32 cellular contexts compared by ENCODE assay signal in the genomic region with DNA sequence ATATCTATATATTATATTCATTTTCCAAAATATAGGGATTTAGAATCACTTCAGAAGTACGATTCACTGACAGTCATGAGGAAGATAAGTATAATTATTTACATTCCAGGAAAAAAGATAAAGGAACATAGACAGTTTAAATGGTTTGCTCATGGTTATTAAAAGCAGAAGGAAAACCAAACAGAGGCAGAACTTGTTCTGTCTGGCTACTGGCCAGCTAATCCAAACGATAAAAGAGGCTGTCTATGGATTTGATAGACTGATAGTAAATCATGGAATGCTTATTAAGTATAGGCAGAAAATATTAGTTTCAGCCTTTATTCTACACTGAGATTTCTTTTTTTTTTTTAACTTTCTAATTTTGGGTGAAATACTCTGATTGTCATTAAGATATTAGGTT. TPM values are rescaled to one million over a fixed set of nuclear protein-coding genes. Genes with fewer than 3 reads are reported as not detected.
DNase-seq lines count a peak whose midpoint lies in the region; ATAC-seq, FAIRE-seq and TF ChIP-seq lines count a peak whose summit lies in the region.
"Had no signal": no experiment of that assay in that cellular context is flagged by ENCODE, and none has a peak within 500 bp of the region (broad histone marks: within the 10 kb centered on the region; RNA-seq: fewer than 3 reads in every experiment).

No MANE protein-coding gene starts in this region.

- H3K4me3 ChIP-seq in SK-N-SH (ENCODE audit: low read depth in 2 of 2, low read length in 1 of 2) (no peak overlapping the region), smooth muscle cell (no peak overlapping the region)
- H3K4me3 ChIP-seq: SK-N-MC had no signal

- H3K27me3 ChIP-seq in SK-N-SH (ENCODE audit: insufficient read depth) (no peaks in the 10 kb centered on the region; the same call in 1 of the 2 replicates), smooth muscle cell (ENCODE audit: low read depth) (no peaks in the 10 kb centered on the region)
- no peaks in the 10 kb centered on the region for H3K27me3 ChIP-seq in CD4-positive, alpha-beta T cell (ENCODE audit: control insufficient read depth, insufficient read depth, low read length)

- H3K9ac ChIP-seq in SK-N-SH (no peak overlapping the region), smooth muscle cell (ENCODE audit: low read depth) (no peak overlapping the region)

- H3K27ac ChIP-seq in SK-N-SH (ENCODE audit: low read depth in 2 of 2, low read length in 1 of 2) (no peak overlapping the region), smooth muscle cell (ENCODE audit: low read depth) (no peak overlapping the region)
- H3K27ac ChIP-seq in CD4-positive, alpha-beta T cell (ENCODE audit: low read depth, low read length): no peak overlapping the region
- H3K27ac ChIP-seq: SK-N-MC had no signal

- no peak for ATAC-seq in SK-N-SH treated with all-trans-retinoic acid at 6 μM for 48 hours
- no peak for ATAC-seq in CD4-positive, alpha-beta T cell (ENCODE audit: poor library complexity)
- ATAC-seq in GM18858 (IDR thresholded peaks at IDR 0.05; ENCODE audit: unreplicated experiment): no peak
- ATAC-seq: T-helper 17 cell had no signal

- no peak for TF ChIP-seq EP300 in SK-N-SH (IDR thresholded peaks at IDR 0.05; ENCODE audit: borderline replicate concordance in 1 of 2, low read depth in 1 of 2, low read length in 1 of 2)

- no peak for DNase-seq in SK-N-SH
- peak; percentile 2 for DNase-seq in NCI-H69 (lab: John Stamatoyannopoulos, UW)
- DNase-seq in smooth muscle cell (lab: John Stamatoyannopoulos, UW; ENCODE audit: unreplicated experiment): no peak
- no peak for DNase-seq in activated CD4-positive, alpha-beta T cell treated with anti-CD3 and anti-CD28 coated beads for 4 hours
- no peak for DNase-seq in CD4-positive, alpha-beta T cell
- DNase-seq: AML-193; C1 segment of cervical spinal cord; CD8-positive, alpha-beta memory T cell; DMS 273 treated with DMSO at 0.1 percent for 48 hours; DND-41; KBM-7; MM.1S; NCI-H1048; NCI-H1417 treated with DMSO at 0.1 percent for 48 hours; NCI-H187; NCI-H2081 treated with DMSO at 0.1 percent for 48 hours; NCI-H2171 treated with DMSO at 0.1 percent for 48 hours; NCI-H345; NCI-H510A treated with DMSO at 0.1 percent for 48 hours; NCI-H82; SIG-M5; T-helper 17 cell had no signal

- no peaks in the 10 kb centered on the region for H3K4me1 Mint-ChIP-seq in CD4-positive, alpha-beta T cell (ENCODE audit: low read depth)
- H3K4me1 Mint-ChIP-seq: CD8-positive, alpha-beta memory T cell; T-helper 17 cell had no signal

- POLR2A ChIA-PET in SK-N-SH (lab: Yijun Ruan, JAX): no interaction called here
- POLR2A ChIA-PET in CD4-positive, alpha-beta T cell (lab: Charles Lee): no interaction called here

- no peaks in the 10 kb centered on the region for H3K27me3 Mint-ChIP-seq in CD4-positive, alpha-beta T cell
- H3K27me3 Mint-ChIP-seq: CD8-positive, alpha-beta memory T cell; T-helper 17 cell had no signal

- H3F3A ChIP-seq in SK-N-SH (replicated peaks; ENCODE audit: insufficient read depth) (peaks cover 8% of the 10 kb centered on the region), smooth muscle cell (ENCODE audit: low read depth) (no peaks in the 10 kb centered on the region)

- no peak for TF ChIP-seq RAD21 in SK-N-SH (IDR thresholded peaks at IDR 0.05; ENCODE audit: low read length)

- H3K9me2 ChIP-seq in SK-N-SH: no peaks in the 10 kb centered on the region

- TF ChIP-seq CTCF in SK-N-SH (IDR thresholded peaks at IDR 0.05) (no peak), smooth muscle cell (IDR thresholded peaks at IDR 0.05; ENCODE audit: borderline replicate concordance, insufficient read depth, poor library complexity, severe bottlenecking) (no peak)
- TF ChIP-seq CTCF in CD4-positive, alpha-beta T cell (IDR thresholded peaks at IDR 0.05): no peak

- H2AFZ ChIP-seq in SK-N-SH (ENCODE audit: low read depth) (no peak overlapping the region), smooth muscle cell (ENCODE audit: low read depth) (no peak overlapping the region)

- peaks cover 19% of the 10 kb centered on the region for H3K36me3 Mint-ChIP-seq in CD4-positive, alpha-beta T cell (ENCODE audit: low read depth)

- H3K79me2 ChIP-seq in SK-N-SH (ENCODE audit: insufficient read depth) (no peaks in the 10 kb centered on the region), smooth muscle cell (ENCODE audit: low read depth) (no peaks in the 10 kb centered on the region)

- intact Hi-C loops in CD4-positive, alpha-beta T cell (cut with DNase I, micrococcal nuclease): no loop called here

- H3K4me1 ChIP-seq in SK-N-SH (ENCODE audit: control insufficient read depth in 1 of 2, insufficient read depth in 2 of 2, low read depth in 1 of 2, low read length in 1 of 2) (no peaks in the 10 kb centered on the region), smooth muscle cell (ENCODE audit: low read depth) (no peaks in the 10 kb centered on the region)

- WGBS in SK-N-SH (ENCODE audit: low lambda C conversion rate): 13% methylated on average over 2 of the region's 2 CpGs
- 30% methylated on average over 2 of the region's 2 CpGs for WGBS in smooth muscle cell (ENCODE audit: low lambda C conversion rate)

- peak; percentile 89 for FAIRE-seq in colon (lab: Jason Lieb, UNC)
- FAIRE-seq: A204.1, GM12892, H54, HTR-8/SVneo, RCC 7860 had no signal

- H3K9me3 Mint-ChIP-seq in CD4-positive, alpha-beta T cell: no peaks in the 10 kb centered on the region
- H3K9me3 Mint-ChIP-seq: CD8-positive, alpha-beta memory T cell had no signal

- H3K27ac Mint-ChIP-seq in CD4-positive, alpha-beta T cell: no peak overlapping the region
- H3K27ac Mint-ChIP-seq: CD8-positive, alpha-beta memory T cell; T-helper 17 cell had no signal

- H3K4me3 Mint-ChIP-seq in CD4-positive, alpha-beta T cell: no peak overlapping the region
- H3K4me3 Mint-ChIP-seq: CD8-positive, alpha-beta memory T cell; T-helper 17 cell had no signal

- CTCF ChIA-PET in SK-N-SH (lab: Yijun Ruan, JAX): interaction anchor here (1.4 kb wide), 1 partner anchor 27 kb away, joined by 4 read pairs; no protein-coding TSS in a partner anchor
- CTCF ChIA-PET in CD4-positive, alpha-beta T cell (lab: Charles Lee): no interaction called here

- H3K4me2 ChIP-seq in SK-N-SH (no peak overlapping the region), smooth muscle cell (peak overlapping the region; percentile 40)

- H3K9me3 ChIP-seq in SK-N-SH: no peaks in the 10 kb centered on the region
- H3K9me3 ChIP-seq in smooth muscle cell (replicated peaks; ENCODE audit: low read depth): no peaks in the 10 kb centered on the region
- H3K9me3 ChIP-seq in CD4-positive, alpha-beta T cell (ENCODE audit: control insufficient read depth, low read length): no peaks in the 10 kb centered on the region

- no peaks in the 10 kb centered on the region for H4K20me1 ChIP-seq in SK-N-SH (ENCODE audit: insufficient read depth)
- no peaks in the 10 kb centered on the region for H4K20me1 ChIP-seq in smooth muscle cell (ENCODE audit: low read depth)

- H3K36me3 ChIP-seq in SK-N-SH (replicated peaks in 1 of 2; ENCODE audit: control insufficient read depth in 1 of 2, insufficient read depth in 2 of 2, low read length in 1 of 2): no peaks in the 10 kb centered on the region
- H3K36me3 ChIP-seq in smooth muscle cell (ENCODE audit: low read depth): no peaks in the 10 kb centered on the region

TF ChIP-seq in SK-N-SH treated with all-trans-retinoic acid at 6 μM for 48 hours, 23 proteins besides CTCF, POLR2A, EP300 and RAD21:
- TF ChIP-seq ARNTL (CRISPR knock-in tag; IDR thresholded peaks at IDR 0.05; ENCODE audit: borderline replicate concordance, low read depth) (no peak), ZFP30 (CRISPR knock-in tag; IDR thresholded peaks at IDR 0.05) (no peak), ISL1 (CRISPR knock-in tag; IDR thresholded peaks at IDR 0.05) (0 out of 2 replicates have a peak, but pooled peaks have one; percentile 14)

TF ChIP-seq in SK-N-SH, 30 proteins besides CTCF, POLR2A, EP300 and RAD21 (continues in another document):
- TF ChIP-seq POLR2AphosphoS5 (IDR thresholded peaks at IDR 0.05; ENCODE audit: low read depth, low read length) (no peak), YY1 (IDR thresholded peaks at IDR 0.05; ENCODE audit: low read depth) (no peak), IRF3 (IDR thresholded peaks at IDR 0.05; ENCODE audit: low read depth, low read length) (no peak), FOXM1 (IDR thresholded peaks at IDR 0.05; ENCODE audit: low read depth) (no peak), JUND (IDR thresholded peaks at IDR 0.05) (no peak), NRF1 (IDR thresholded peaks at IDR 0.05; ENCODE audit: low read depth, low read length) (no peak), TEAD4 (IDR thresholded peaks at IDR 0.05; ENCODE audit: borderline replicate concordance, insufficient read depth) (no peak), MAX (IDR thresholded peaks at IDR 0.05; ENCODE audit: low read depth) (no peak), ELF1 (IDR thresholded peaks at IDR 0.05) (no peak), SIN3A (IDR thresholded peaks at IDR 0.05; ENCODE audit: borderline replicate concordance, low read depth, low read length) (no peak)

RNA-seq across cellular contexts. Expression of gene RPGR, which starts 50.2 kb away (rescaled TPM):
- polyA plus RNA-seq in SK-N-SH (2012; rRNA removed) (1.2 and 3.0 TPM in 2 replicates), smooth muscle cell (2.1 and 2.4 TPM in 2 replicates)
- 2.0 and 2.5 TPM in 2 replicates for polyA plus RNA-seq in SK-N-SH (2012; cell fraction: cytosol; rRNA removed)
- polyA plus RNA-seq in SK-N-SH (2012; cell fraction: nucleus; rRNA removed): 2.1 and 4.5 TPM in 2 replicates
- total RNA-seq in smooth muscle cell: 9.2 and 11.5 TPM in 2 replicates
- total RNA-seq in CD4-positive, alpha-beta T cell: 10 to 100 TPM; 17.1 to 18.2 TPM

RNA-seq across cellular contexts. Expression of gene SRPX, which starts 56.5 kb away (rescaled TPM):
- 85.5 and 124 TPM in 2 replicates for polyA plus RNA-seq in SK-N-SH (2012; rRNA removed)
- polyA plus RNA-seq in SK-N-SH (2012; cell fraction: cytosol; rRNA removed): 105 and 136 TPM in 2 replicates
- polyA plus RNA-seq in SK-N-SH (2012; cell fraction: nucleus; rRNA removed): 55.7 and 81.8 TPM in 2 replicates
- total RNA-seq in smooth muscle cell: 35.0 and 46.1 TPM in 2 replicates
- 49.3 and 64.9 TPM in 2 replicates for polyA plus RNA-seq in smooth muscle cell
- total RNA-seq in CD4-positive, alpha-beta T cell: not detected
- total RNA-seq: CD8-positive, alpha-beta memory T cell; OCI-LY7 had no signal

Comparison
In these comparisons a context has a peak if more than half of its experiments do, and no peak if none do; other contexts are left out.
1. RNA of gene SRPX, which starts 56.5 kb away (total RNA-seq): 35.0 to 46.1 TPM in smooth muscle cell; not detected in CD4-positive, alpha-beta T cell; every median in the first group is over 10 times any median in the second.